In the genomic region with DNA sequence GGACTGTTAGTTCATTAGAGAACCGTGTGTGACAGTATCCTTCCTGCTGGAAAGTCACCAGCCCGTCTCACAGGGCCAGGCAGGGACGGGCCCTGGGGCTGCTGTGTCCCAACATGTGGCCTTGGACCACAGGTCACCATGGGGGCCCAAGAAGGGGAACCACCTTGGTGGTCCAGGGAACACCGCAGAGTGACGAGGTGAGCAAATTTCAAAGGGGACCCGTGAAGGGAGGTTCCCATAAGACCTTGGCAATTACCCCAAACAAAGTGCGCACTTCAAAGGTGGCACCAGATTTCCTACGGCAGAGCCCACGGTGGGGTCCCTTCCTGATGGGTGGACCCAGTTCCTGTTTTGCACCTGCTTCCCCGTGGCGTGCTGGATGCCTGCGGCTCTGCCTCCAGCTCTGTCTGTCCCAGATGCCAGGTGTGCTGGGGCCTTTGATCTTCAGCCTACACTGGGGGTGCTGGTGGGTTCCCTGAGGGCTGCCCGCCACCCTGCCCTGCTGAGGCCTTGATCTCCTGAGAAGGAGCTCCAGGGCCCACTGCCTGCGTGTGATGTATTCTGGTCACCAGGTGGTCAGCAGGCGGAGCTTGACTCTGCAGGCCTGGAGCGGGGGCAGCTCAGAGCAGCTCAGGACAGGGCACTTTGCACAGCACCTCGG, we compare ENCODE assay signal across 20 cellular contexts. TPM values are rescaled to one million over a fixed set of nuclear protein-coding genes. Genes with fewer than 3 reads are reported as not detected.
DNase-seq lines count a peak whose midpoint lies in the region; ATAC-seq and TF ChIP-seq lines count a peak whose summit lies in the region.
"Had no signal": no experiment of that assay in that cellular context is flagged by ENCODE, and none has a peak within 500 bp of the region (broad histone marks: within the 10 kb centered on the region; RNA-seq: fewer than 3 reads in every experiment).

No MANE protein-coding gene starts in this region.

- H3K36me3 ChIP-seq in osteoblast (ENCODE audit: insufficient read depth, low read length), result peaks cover 72% of the 10 kb centered on the region
- H3K36me3 ChIP-seq: vagina had no signal

- POLR2A ChIA-PET in activated CD4-positive, alpha-beta T cell treated with anti-CD3 and anti-CD28 coated beads, Interleukin-2, amount 10 ng/mL, durations not matched to agents 7 days and 5 days (lab: Charles Lee), result no interaction called here

- H3K27me3 ChIP-seq in osteoblast (ENCODE audit: insufficient read depth, low read length), result no peaks in the 10 kb centered on the region
- H3K27me3 ChIP-seq: hepatocyte, vagina had no signal

- CTCF ChIA-PET in activated CD4-positive, alpha-beta T cell treated with anti-CD3 and anti-CD28 coated beads, Interleukin-2, amount 10 ng/mL, durations not matched to agents 7 days and 5 days (lab: Charles Lee), result interaction anchor here (0.9 to 2.5 kb wide), 2 partner anchors 9 to 63 kb away, joined by 3 to 7 read pairs; no protein-coding TSS in a partner anchor

- H3K4me2 ChIP-seq in osteoblast (ENCODE audit: insufficient read depth, low read length), result no peak overlapping the region
- H3K4me2 ChIP-seq: hepatocyte had no signal

- no peak overlapping the region for H2AFZ ChIP-seq in osteoblast (ENCODE audit: low read length)
- H2AFZ ChIP-seq: hepatocyte had no signal

- DNase-seq in activated CD4-positive, alpha-beta T cell treated with anti-CD3 and anti-CD28 coated beads, Interleukin-2, amount 10 ng/mL, durations not matched to agents 7 days and 5 days, result no peak
- no peak for DNase-seq in activated CD4-positive, alpha-beta T cell treated with anti-CD3 and anti-CD28 coated beads, Interleukin-2, amount 50 U/mL, for 1 hour
- DNase-seq in Jurkat, Clone E6-1 (ENCODE audit: low read depth, low spot score), result peak; percentile 91
- DNase-seq in activated naive CD8-positive, alpha-beta T cell treated with anti-CD3 and anti-CD28 coated beads, Interleukin-2, amount 50 U/mL, for 24 hours, result no peak
- peak; percentile 57 for DNase-seq in osteoblast (ENCODE audit: insufficient read length, low spot score, missing footprints)
- DNase-seq in NCI-H446 treated with DMSO at 0.1 percent for 48 hours (lab: John Stamatoyannopoulos, UW), result no peak
- no peak for DNase-seq in OCI-M2 (lab: John Stamatoyannopoulos, UW; ENCODE audit: unreplicated experiment)
- DNase-seq: activated CD4-positive, alpha-beta T cell treated with anti-CD3 and anti-CD28 coated beads, Interleukin-2, amount 10 ng/mL, durations not matched to agents 24 days and 14 days; activated T-cell treated with anti-CD3 and anti-CD28 coated beads, Interleukin-2, amount 50 U/mL, for 1 hour; endodermal cell; HFFc6; islet precursor cell; mesendoderm; NCI-H146; stimulated activated naive CD8-positive, alpha-beta T cell treated with anti-CD3 and anti-CD28 coated beads, Interleukin-15, Interleukin-2, amounts not matched to agents 100 U/mL and 50 U/mL, for 24 hours; T1000 had no signal

- ATAC-seq in activated naive CD8-positive, alpha-beta T cell treated with anti-CD3 and anti-CD28 coated beads, Interleukin-2, amount 50 U/mL, for 24 hours, result no peak
- ATAC-seq in GM19467 (IDR thresholded peaks at IDR 0.05; ENCODE audit: unreplicated experiment), result no peak
- ATAC-seq: Right ventricle myocardium inferior; stimulated activated naive CD8-positive, alpha-beta T cell treated with anti-CD3 and anti-CD28 coated beads, Interleukin-15, Interleukin-2, amounts not matched to agents 100 U/mL and 50 U/mL, for 24 hours had no signal

- H3K36me3 Mint-ChIP-seq in activated CD4-positive, alpha-beta T cell treated with anti-CD3 and anti-CD28 coated beads, Interleukin-2, amount 10 ng/mL, durations not matched to agents 7 days and 5 days (ENCODE audit: low read depth), result peaks cover 18% of the 10 kb centered on the region
- H3K36me3 Mint-ChIP-seq in activated naive CD8-positive, alpha-beta T cell treated with anti-CD3 and anti-CD28 coated beads, Interleukin-2, amount 50 U/mL, for 24 hours (ENCODE audit: low read depth), result peaks cover 45% of the 10 kb centered on the region

- H3K9me3 ChIP-seq in osteoblast (ENCODE audit: low read depth, low read length), result no peaks in the 10 kb centered on the region
- H3K9me3 ChIP-seq: vagina had no signal

- no peak for TF ChIP-seq CTCF in osteoblast (IDR thresholded peaks at IDR 0.05; ENCODE audit: extremely low read depth, low read depth, low read length)

- peaks cover 10% of the 10 kb centered on the region for H3K4me1 Mint-ChIP-seq in activated CD4-positive, alpha-beta T cell treated with anti-CD3 and anti-CD28 coated beads, Interleukin-2, amount 10 ng/mL, durations not matched to agents 7 days and 5 days
- H3K4me1 Mint-ChIP-seq in activated naive CD8-positive, alpha-beta T cell treated with anti-CD3 and anti-CD28 coated beads, Interleukin-2, amount 50 U/mL, for 24 hours, result peaks cover 15% of the 10 kb centered on the region

- H3K4me3 Mint-ChIP-seq in activated CD4-positive, alpha-beta T cell treated with anti-CD3 and anti-CD28 coated beads, Interleukin-2, amount 10 ng/mL, durations not matched to agents 7 days and 5 days, result no peak overlapping the region
- H3K4me3 Mint-ChIP-seq in activated naive CD8-positive, alpha-beta T cell treated with anti-CD3 and anti-CD28 coated beads, Interleukin-2, amount 50 U/mL, for 24 hours, result no peak overlapping the region
- H3K4me3 Mint-ChIP-seq: activated CD4-positive, alpha-beta T cell treated with anti-CD3 and anti-CD28 coated beads, Interleukin-2, amount 10 ng/mL, durations not matched to agents 24 days and 14 days; endodermal cell; HFFc6 had no signal

- H3K4me1 ChIP-seq in osteoblast (ENCODE audit: insufficient read depth, low read length), result peaks cover 12% of the 10 kb centered on the region

- H3K79me2 ChIP-seq in osteoblast (ENCODE audit: insufficient read depth, low read length), result peaks cover 70% of the 10 kb centered on the region

- peak overlapping the region; percentile 10 for H3K27ac ChIP-seq in osteoblast (ENCODE audit: low read depth, low read length)
- H3K27ac ChIP-seq: hepatocyte, vagina had no signal

- no peak overlapping the region for H3K4me3 ChIP-seq in Jurkat, Clone E6-1 (ENCODE audit: low read length)
- H3K4me3 ChIP-seq in osteoblast (ENCODE audit: insufficient read depth, low read length), result no peak overlapping the region
- H3K4me3 ChIP-seq: hepatocyte, vagina had no signal

- peak overlapping the region; percentile 31 for H3K27ac Mint-ChIP-seq in activated CD4-positive, alpha-beta T cell treated with anti-CD3 and anti-CD28 coated beads, Interleukin-2, amount 10 ng/mL, durations not matched to agents 7 days and 5 days
- H3K27ac Mint-ChIP-seq in activated naive CD8-positive, alpha-beta T cell treated with anti-CD3 and anti-CD28 coated beads, Interleukin-2, amount 50 U/mL, for 24 hours, result peak overlapping the region; percentile 67

- H3K27me3 Mint-ChIP-seq in activated CD4-positive, alpha-beta T cell treated with anti-CD3 and anti-CD28 coated beads, Interleukin-2, amount 10 ng/mL, durations not matched to agents 7 days and 5 days, result no peaks in the 10 kb centered on the region
- H3K27me3 Mint-ChIP-seq in activated naive CD8-positive, alpha-beta T cell treated with anti-CD3 and anti-CD28 coated beads, Interleukin-2, amount 50 U/mL, for 24 hours, result no peaks in the 10 kb centered on the region
- H3K27me3 Mint-ChIP-seq: activated CD4-positive, alpha-beta T cell treated with anti-CD3 and anti-CD28 coated beads, Interleukin-2, amount 10 ng/mL, durations not matched to agents 24 days and 14 days had no signal

- no peaks in the 10 kb centered on the region for H3K9me3 Mint-ChIP-seq in activated CD4-positive, alpha-beta T cell treated with anti-CD3 and anti-CD28 coated beads, Interleukin-2, amount 10 ng/mL, durations not matched to agents 7 days and 5 days
- no peaks in the 10 kb centered on the region for H3K9me3 Mint-ChIP-seq in activated naive CD8-positive, alpha-beta T cell treated with anti-CD3 and anti-CD28 coated beads, Interleukin-2, amount 50 U/mL, for 24 hours
- H3K9me3 Mint-ChIP-seq: activated CD4-positive, alpha-beta T cell treated with anti-CD3 and anti-CD28 coated beads, Interleukin-2, amount 10 ng/mL, durations not matched to agents 24 days and 14 days; endodermal cell; HFFc6 had no signal

- peaks cover 50% of the 10 kb centered on the region for H4K20me1 ChIP-seq in osteoblast (ENCODE audit: insufficient read depth, low read length)

RNA-seq across cellular contexts. Expression of gene SLC7A5, which starts 27.0 kb away (rescaled TPM):
- 10 to 100 TPM; 73.1 to 77.1 TPM for total RNA-seq in activated CD4-positive, alpha-beta T cell treated with anti-CD3 and anti-CD28 coated beads, Interleukin-2, amount 10 ng/mL, durations not matched to agents 7 days and 5 days
- polyA plus RNA-seq in Jurkat, Clone E6-1 (2012; ENCODE audit: insufficient read depth, insufficient read length), result 127 TPM
- 60.4 and 90.8 TPM in 2 replicates for total RNA-seq in osteoblast

Comparison
In these comparisons a context has a peak if more than half of its experiments do, and no peak if none do; other contexts are left out.
1. DNase-seq: peak in Jurkat, Clone E6-1 (single experiment) and osteoblast (single experiment); none in activated CD4-positive, alpha-beta T cell treated with anti-CD3 and anti-CD28 coated beads, Interleukin-2, amount 10 ng/mL, durations not matched to agents 7 days and 5 days (single experiment), activated CD4-positive, alpha-beta T cell treated with anti-CD3 and anti-CD28 coated beads, Interleukin-2, amount 50 U/mL, for 1 hour (single experiment), activated naive CD8-positive, alpha-beta T cell treated with anti-CD3 and anti-CD28 coated beads, Interleukin-2, amount 50 U/mL, for 24 hours (single experiment), NCI-H446 treated with DMSO at 0.1 percent for 48 hours (single experiment) and OCI-M2 (single experiment).